9 cellular contexts compared by ENCODE assay signal in genomic region chr10:132300582-132300981, GRCh38.
"Had no signal": no experiment of that assay in that cellular context is flagged by ENCODE, and none has a peak within 500 bp of the region (broad histone marks: within the 10 kb centered on the region; RNA-seq: fewer than 3 reads in every experiment).

No MANE protein-coding gene starts in this region.

- H3K27ac Mint-ChIP-seq: activated naive CD8-positive, alpha-beta T cell treated with anti-CD3 and anti-CD28 coated beads, Interleukin-2, amount 50 U/mL, for 24 hours; naive thymus-derived CD4-positive, alpha-beta T cell; progenitor cell of endocrine pancreas; stimulated activated naive B cell treated with anti-CD40 and anti-IgM and Interleukin-4, amounts not matched to agents 10 μg/mL and 1 μg/mL and 100 μg/mL, for 72 hours had no signal

- H3K4me3 ChIP-seq: lung had no signal

- H3K36me3 Mint-ChIP-seq: naive thymus-derived CD4-positive, alpha-beta T cell had no signal

- ATAC-seq: activated naive CD8-positive, alpha-beta T cell treated with anti-CD3 and anti-CD28 coated beads, Interleukin-2, amount 50 U/mL, for 24 hours; naive thymus-derived CD4-positive, alpha-beta T cell; right cardiac atrium; stimulated activated naive B cell treated with anti-CD40 and anti-IgM and Interleukin-4, amounts not matched to agents 10 μg/mL and 1 μg/mL and 100 μg/mL, for 72 hours had no signal

- DNase-seq: activated naive CD8-positive, alpha-beta T cell treated with anti-CD3 and anti-CD28 coated beads, Interleukin-2, amount 50 U/mL, for 24 hours; dermis blood vessel endothelial cell; naive thymus-derived CD4-positive, alpha-beta T cell; stimulated activated CD4-positive, alpha-beta T cell treated with anti-CD3 and anti-CD28 coated beads, Interleukin-2, amount 100 ng/mL, for 24 hours; stimulated activated naive B cell treated with anti-CD40 and anti-IgM and Interleukin-4, amounts not matched to agents 10 μg/mL and 1 μg/mL and 100 μg/mL, for 72 hours had no signal

- H3K9me3 Mint-ChIP-seq: activated naive CD8-positive, alpha-beta T cell treated with anti-CD3 and anti-CD28 coated beads, Interleukin-2, amount 50 U/mL, for 24 hours; central memory CD8-positive, alpha-beta T cell; stimulated activated naive B cell treated with anti-CD40 and anti-IgM and Interleukin-4, amounts not matched to agents 10 μg/mL and 1 μg/mL and 100 μg/mL, for 72 hours had no signal

- H3K27me3 Mint-ChIP-seq: activated naive CD8-positive, alpha-beta T cell treated with anti-CD3 and anti-CD28 coated beads, Interleukin-2, amount 50 U/mL, for 24 hours; central memory CD8-positive, alpha-beta T cell had no signal

- H3K4me3 Mint-ChIP-seq: activated naive CD8-positive, alpha-beta T cell treated with anti-CD3 and anti-CD28 coated beads, Interleukin-2, amount 50 U/mL, for 24 hours; central memory CD8-positive, alpha-beta T cell; naive thymus-derived CD4-positive, alpha-beta T cell; stimulated activated naive B cell treated with anti-CD40 and anti-IgM and Interleukin-4, amounts not matched to agents 10 μg/mL and 1 μg/mL and 100 μg/mL, for 72 hours had no signal
